1 cellular context compared by ENCODE assay signal in genomic region chr5:137199966-137200365, GRCh38.
TF ChIP-seq lines count a peak whose summit lies in the region.

No MANE protein-coding gene starts in this region.

TF ChIP-seq in GM23338, 12 proteins besides CTCF, POLR2A, EP300 and RAD21 (continued from another document):
- TF ChIP-seq, protein P1, sequence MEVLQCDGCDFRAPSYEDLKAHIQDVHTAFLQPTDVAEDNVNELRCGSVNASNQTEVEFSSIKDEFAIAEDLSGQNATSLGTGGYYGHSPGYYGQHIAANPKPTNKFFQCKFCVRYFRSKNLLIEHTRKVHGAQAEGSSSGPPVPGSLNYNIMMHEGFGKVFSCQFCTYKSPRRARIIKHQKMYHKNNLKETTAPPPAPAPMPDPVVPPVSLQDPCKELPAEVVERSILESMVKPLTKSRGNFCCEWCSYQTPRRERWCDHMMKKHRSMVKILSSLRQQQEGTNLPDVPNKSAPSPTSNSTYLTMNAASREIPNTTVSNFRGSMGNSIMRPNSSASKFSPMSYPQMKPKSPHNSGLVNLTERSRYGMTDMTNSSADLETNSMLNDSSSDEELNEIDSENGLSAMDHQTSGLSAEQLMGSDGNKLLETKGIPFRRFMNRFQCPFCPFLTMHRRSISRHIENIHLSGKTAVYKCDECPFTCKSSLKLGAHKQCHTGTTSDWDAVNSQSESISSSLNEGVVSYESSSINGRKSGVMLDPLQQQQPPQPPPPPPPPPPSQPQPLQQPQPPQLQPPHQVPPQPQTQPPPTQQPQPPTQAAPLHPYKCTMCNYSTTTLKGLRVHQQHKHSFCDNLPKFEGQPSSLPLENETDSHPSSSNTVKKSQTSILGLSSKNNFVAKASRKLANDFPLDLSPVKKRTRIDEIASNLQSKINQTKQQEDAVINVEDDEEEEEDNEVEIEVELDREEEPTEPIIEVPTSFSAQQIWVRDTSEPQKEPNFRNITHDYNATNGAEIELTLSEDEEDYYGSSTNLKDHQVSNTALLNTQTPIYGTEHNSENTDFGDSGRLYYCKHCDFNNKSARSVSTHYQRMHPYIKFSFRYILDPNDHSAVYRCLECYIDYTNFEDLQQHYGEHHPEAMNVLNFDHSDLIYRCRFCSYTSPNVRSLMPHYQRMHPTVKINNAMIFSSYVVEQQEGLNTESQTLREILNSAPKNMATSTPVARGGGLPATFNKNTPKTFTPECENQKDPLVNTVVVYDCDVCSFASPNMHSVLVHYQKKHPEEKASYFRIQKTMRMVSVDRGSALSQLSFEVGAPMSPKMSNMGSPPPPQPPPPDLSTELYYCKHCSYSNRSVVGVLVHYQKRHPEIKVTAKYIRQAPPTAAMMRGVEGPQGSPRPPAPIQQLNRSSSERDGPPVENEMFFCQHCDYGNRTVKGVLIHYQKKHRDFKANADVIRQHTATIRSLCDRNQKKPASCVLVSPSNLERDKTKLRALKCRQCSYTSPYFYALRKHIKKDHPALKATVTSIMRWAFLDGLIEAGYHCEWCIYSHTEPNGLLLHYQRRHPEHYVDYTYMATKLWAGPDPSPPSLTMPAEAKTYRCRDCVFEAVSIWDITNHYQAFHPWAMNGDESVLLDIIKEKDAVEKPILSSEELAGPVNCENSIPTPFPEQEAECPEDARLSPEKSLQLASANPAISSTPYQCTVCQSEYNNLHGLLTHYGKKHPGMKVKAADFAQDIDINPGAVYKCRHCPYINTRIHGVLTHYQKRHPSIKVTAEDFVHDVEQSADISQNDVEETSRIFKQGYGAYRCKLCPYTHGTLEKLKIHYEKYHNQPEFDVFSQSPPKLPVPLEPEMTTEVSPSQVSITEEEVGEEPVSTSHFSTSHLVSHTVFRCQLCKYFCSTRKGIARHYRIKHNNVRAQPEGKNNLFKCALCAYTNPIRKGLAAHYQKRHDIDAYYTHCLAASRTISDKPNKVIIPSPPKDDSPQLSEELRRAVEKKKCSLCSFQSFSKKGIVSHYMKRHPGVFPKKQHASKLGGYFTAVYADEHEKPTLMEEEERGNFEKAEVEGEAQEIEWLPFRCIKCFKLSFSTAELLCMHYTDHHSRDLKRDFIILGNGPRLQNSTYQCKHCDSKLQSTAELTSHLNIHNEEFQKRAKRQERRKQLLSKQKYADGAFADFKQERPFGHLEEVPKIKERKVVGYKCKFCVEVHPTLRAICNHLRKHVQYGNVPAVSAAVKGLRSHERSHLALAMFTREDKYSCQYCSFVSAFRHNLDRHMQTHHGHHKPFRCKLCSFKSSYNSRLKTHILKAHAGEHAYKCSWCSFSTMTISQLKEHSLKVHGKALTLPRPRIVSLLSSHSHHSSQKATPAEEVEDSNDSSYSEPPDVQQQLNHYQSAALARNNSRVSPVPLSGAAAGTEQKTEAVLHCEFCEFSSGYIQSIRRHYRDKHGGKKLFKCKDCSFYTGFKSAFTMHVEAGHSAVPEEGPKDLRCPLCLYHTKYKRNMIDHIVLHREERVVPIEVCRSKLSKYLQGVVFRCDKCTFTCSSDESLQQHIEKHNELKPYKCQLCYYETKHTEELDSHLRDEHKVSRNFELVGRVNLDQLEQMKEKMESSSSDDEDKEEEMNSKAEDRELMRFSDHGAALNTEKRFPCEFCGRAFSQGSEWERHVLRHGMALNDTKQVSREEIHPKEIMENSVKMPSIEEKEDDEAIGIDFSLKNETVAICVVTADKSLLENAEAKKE (CRISPR knock-in tag; IDR thresholded peaks at IDR 0.05): no peak
